ENCODE assay signal across 3 cellular contexts in genomic region chr6:17894905-17895304, GRCh38.
TF ChIP-seq lines count a peak whose summit lies in the region.

No MANE protein-coding gene starts in this region.

TF ChIP-seq in SK-N-SH treated with all-trans-retinoic acid at 6 μM for 48 hours, 23 proteins besides CTCF, POLR2A, EP300 and RAD21:
- TF ChIP-seq BACH2 (CRISPR knock-in tag; IDR thresholded peaks at IDR 0.05; ENCODE audit: borderline replicate concordance) (no peak), OSR1 (CRISPR knock-in tag; IDR thresholded peaks at IDR 0.05) (no peak), ZFP30 (CRISPR knock-in tag; IDR thresholded peaks at IDR 0.05) (peak; percentile 100), GLIS3 (CRISPR knock-in tag; IDR thresholded peaks at IDR 0.05) (no peak)
TF ChIP-seq in SK-N-SH treated with all-trans-retinoic acid at 6 μM for 48 hours: peak in this region for 1.

TF ChIP-seq in SK-N-SH, 30 proteins besides CTCF, POLR2A, EP300 and RAD21:
- TF ChIP-seq TCF12 (IDR thresholded peaks at IDR 0.05) (no peak), FOXJ3 (CRISPR knock-in tag; IDR thresholded peaks at IDR 0.05) (no peak), JUND (IDR thresholded peaks at IDR 0.05) (no peak), YY1 (IDR thresholded peaks at IDR 0.05; ENCODE audit: low read depth) (no peak), NFIC (IDR thresholded peaks at IDR 0.05; ENCODE audit: borderline replicate concordance) (no peak), TAF1 (IDR thresholded peaks at IDR 0.05; ENCODE audit: borderline replicate concordance, low read depth, low read length) (no peak), SMC3 (IDR thresholded peaks at IDR 0.05; ENCODE audit: low read depth, low read length) (no peak), CHD2 (IDR thresholded peaks at IDR 0.05; ENCODE audit: low read length, partially characterized antibody) (no peak), FOXM1 (IDR thresholded peaks at IDR 0.05; ENCODE audit: low read depth) (no peak), RXRA (IDR thresholded peaks at IDR 0.05; ENCODE audit: borderline replicate concordance, low read depth) (no peak), USF2 (IDR thresholded peaks at IDR 0.05; ENCODE audit: borderline replicate concordance, low read depth, low read length) (no peak), MAX (IDR thresholded peaks at IDR 0.05; ENCODE audit: low read depth) (no peak), TEAD4 (IDR thresholded peaks at IDR 0.05; ENCODE audit: borderline replicate concordance, insufficient read depth) (no peak), RFX5 (IDR thresholded peaks at IDR 0.05; ENCODE audit: low read length) (no peak), FOSL2 (IDR thresholded peaks at IDR 0.05; ENCODE audit: borderline replicate concordance, low read depth) (no peak), REST (IDR thresholded peaks at IDR 0.05; ENCODE audit: low read depth, low read length) (no peak)
- TF ChIP-seq, protein P1, sequence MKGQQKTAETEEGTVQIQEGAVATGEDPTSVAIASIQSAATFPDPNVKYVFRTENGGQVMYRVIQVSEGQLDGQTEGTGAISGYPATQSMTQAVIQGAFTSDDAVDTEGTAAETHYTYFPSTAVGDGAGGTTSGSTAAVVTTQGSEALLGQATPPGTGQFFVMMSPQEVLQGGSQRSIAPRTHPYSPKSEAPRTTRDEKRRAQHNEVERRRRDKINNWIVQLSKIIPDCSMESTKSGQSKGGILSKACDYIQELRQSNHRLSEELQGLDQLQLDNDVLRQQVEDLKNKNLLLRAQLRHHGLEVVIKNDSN (IDR thresholded peaks at IDR 0.05; ENCODE audit: borderline replicate concordance, low read depth) = no peak
- TF ChIP-seq, protein P2, sequence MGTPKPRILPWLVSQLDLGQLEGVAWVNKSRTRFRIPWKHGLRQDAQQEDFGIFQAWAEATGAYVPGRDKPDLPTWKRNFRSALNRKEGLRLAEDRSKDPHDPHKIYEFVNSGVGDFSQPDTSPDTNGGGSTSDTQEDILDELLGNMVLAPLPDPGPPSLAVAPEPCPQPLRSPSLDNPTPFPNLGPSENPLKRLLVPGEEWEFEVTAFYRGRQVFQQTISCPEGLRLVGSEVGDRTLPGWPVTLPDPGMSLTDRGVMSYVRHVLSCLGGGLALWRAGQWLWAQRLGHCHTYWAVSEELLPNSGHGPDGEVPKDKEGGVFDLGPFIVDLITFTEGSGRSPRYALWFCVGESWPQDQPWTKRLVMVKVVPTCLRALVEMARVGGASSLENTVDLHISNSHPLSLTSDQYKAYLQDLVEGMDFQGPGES (IDR thresholded peaks at IDR 0.05; ENCODE audit: low read depth, low read length) = no peak
- TF ChIP-seq, protein P3, sequence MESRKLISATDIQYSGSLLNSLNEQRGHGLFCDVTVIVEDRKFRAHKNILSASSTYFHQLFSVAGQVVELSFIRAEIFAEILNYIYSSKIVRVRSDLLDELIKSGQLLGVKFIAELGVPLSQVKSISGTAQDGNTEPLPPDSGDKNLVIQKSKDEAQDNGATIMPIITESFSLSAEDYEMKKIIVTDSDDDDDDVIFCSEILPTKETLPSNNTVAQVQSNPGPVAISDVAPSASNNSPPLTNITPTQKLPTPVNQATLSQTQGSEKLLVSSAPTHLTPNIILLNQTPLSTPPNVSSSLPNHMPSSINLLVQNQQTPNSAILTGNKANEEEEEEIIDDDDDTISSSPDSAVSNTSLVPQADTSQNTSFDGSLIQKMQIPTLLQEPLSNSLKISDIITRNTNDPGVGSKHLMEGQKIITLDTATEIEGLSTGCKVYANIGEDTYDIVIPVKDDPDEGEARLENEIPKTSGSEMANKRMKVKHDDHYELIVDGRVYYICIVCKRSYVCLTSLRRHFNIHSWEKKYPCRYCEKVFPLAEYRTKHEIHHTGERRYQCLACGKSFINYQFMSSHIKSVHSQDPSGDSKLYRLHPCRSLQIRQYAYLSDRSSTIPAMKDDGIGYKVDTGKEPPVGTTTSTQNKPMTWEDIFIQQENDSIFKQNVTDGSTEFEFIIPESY (IDR thresholded peaks at IDR 0.05; ENCODE audit: borderline replicate concordance, low read depth) = no peak

TF ChIP-seq in H1, 55 proteins besides CTCF, POLR2A, EP300 and RAD21:
- 0 out of 2 replicates have a peak, but pooled peaks have one; percentile 13 for TF ChIP-seq KDM1A (IDR thresholded peaks at IDR 0.05; ENCODE audit: borderline replicate concordance, low read length)
- no peak for TF ChIP-seq CTBP2 (IDR thresholded peaks at IDR 0.05; ENCODE audit: borderline replicate concordance, insufficient read depth, insufficient read length, low read length)
TF ChIP-seq in H1: peak in this region for 1.
